Comparison of ENCODE assay signal across 1 cellular context in genomic region chr5:138263581-138263980, GRCh38.
TF ChIP-seq lines count a peak whose summit lies in the region.

No MANE protein-coding gene starts in this region.

TF ChIP-seq in HepG2, 621 proteins besides CTCF, POLR2A, EP300 and RAD21:
- peak; percentile 93 for TF ChIP-seq ZNF12 (CRISPR knock-in tag; IDR thresholded peaks at IDR 0.05)
- no peak for TF ChIP-seq IRF1 (CRISPR knock-in tag; IDR thresholded peaks at IDR 0.05; ENCODE audit: low read depth)
